Comparison of ENCODE assay signal across 18 cellular contexts in the genomic region with DNA sequence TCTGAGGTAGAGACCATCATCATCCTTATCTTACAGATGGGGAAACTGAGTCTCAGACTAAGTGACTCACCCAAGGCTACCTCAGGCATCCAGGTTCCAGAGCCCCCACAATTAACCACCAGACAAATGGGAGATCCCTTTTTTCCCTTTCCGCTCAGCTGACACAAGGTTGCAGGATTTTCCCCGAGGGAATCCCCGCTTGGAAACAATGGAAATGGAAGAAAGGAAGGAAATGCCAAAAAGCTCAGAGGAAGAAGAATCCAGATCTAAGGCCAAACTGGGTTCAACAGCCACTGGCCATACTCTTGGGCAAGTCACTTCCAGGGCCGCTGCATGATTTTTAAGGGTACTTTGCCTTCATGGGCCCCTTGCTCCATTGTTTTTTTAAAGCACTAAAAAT. TPM values are rescaled to one million over a fixed set of nuclear protein-coding genes. Genes with fewer than 3 reads are reported as not detected.
DNase-seq lines count a peak whose midpoint lies in the region; TF ChIP-seq lines count a peak whose summit lies in the region.
"Had no signal": no experiment of that assay in that cellular context is flagged by ENCODE, and none has a peak within 500 bp of the region (broad histone marks: within the 10 kb centered on the region; RNA-seq: fewer than 3 reads in every experiment).

No MANE protein-coding gene starts in this region.

- peaks cover 18% of the 10 kb centered on the region for H3K4me1 Mint-ChIP-seq in activated CD4-positive, alpha-beta memory T cell treated with anti-CD3 and anti-CD28 coated beads, Interleukin-2, amount 10 ng/mL, durations not matched to agents 7 days and 5 days
- H3K4me1 Mint-ChIP-seq in activated CD4-positive, alpha-beta memory T cell treated with anti-CD3 and anti-CD28 coated beads for 36 hours (ENCODE audit: low read depth): peaks cover 22% of the 10 kb centered on the region
- peaks cover 26 to 50% (median 27%) of the 10 kb centered on the region in 3 donors for H3K4me1 Mint-ChIP-seq in CD8-positive, alpha-beta memory T cell
- H3K4me1 Mint-ChIP-seq in chondrocyte (ENCODE audit: low read depth) (peaks cover 13% of the 10 kb centered on the region), nephron progenitor cell (peaks cover 11% of the 10 kb centered on the region)

- DNase-seq in activated CD4-positive, alpha-beta memory T cell treated with anti-CD3 and anti-CD28 coated beads, Interleukin-2, amount 10 ng/mL, durations not matched to agents 7 days and 5 days: no peak
- DNase-seq in activated CD4-positive, alpha-beta memory T cell treated with anti-CD3 and anti-CD28 coated beads for 36 hours: no peak
- DNase-seq in CD8-positive, alpha-beta memory T cell: no peak
- no peak for DNase-seq in chondrocyte (ENCODE audit: low spot score)
- no peak for DNase-seq in nephron progenitor cell
- no peak for DNase-seq in esophagus squamous epithelium (lab: John Stamatoyannopoulos, UW)
- no peak for DNase-seq in KBM-7
- no peak for DNase-seq in HAP-1 (ENCODE audit: low spot score in 2 of 2)
- DNase-seq: activated naive CD4-positive, alpha-beta T cell; body of pancreas; NCI-H2107; NCI-H69; Peyer's patch; upper lobe of right lung had no signal

- no peak for TF ChIP-seq POLR2A in esophagus squamous epithelium (IDR thresholded peaks at IDR 0.05)

- H3K9me3 ChIP-seq in CD8-positive, alpha-beta memory T cell (ENCODE audit: low read length): peaks cover 10% of the 10 kb centered on the region
- H3K9me3 ChIP-seq in esophagus squamous epithelium (peaks cover 0 to 31% (median 9%) of the 10 kb centered on the region in 3 donors), HAP-1 (peaks cover 6% of the 10 kb centered on the region)
- H3K9me3 ChIP-seq: prostate gland, upper lobe of right lung had no signal

- no peaks in the 10 kb centered on the region for H3K27me3 Mint-ChIP-seq in activated CD4-positive, alpha-beta memory T cell treated with anti-CD3 and anti-CD28 coated beads, Interleukin-2, amount 10 ng/mL, durations not matched to agents 7 days and 5 days
- H3K27me3 Mint-ChIP-seq in activated CD4-positive, alpha-beta memory T cell treated with anti-CD3 and anti-CD28 coated beads for 36 hours: no peaks in the 10 kb centered on the region
- peaks cover 0 to 2% of the 10 kb centered on the region in 2 donors for H3K27me3 Mint-ChIP-seq in CD8-positive, alpha-beta memory T cell
- H3K27me3 Mint-ChIP-seq in chondrocyte (ENCODE audit: low read depth) (no peaks in the 10 kb centered on the region), nephron progenitor cell (ENCODE audit: low read depth, poor library complexity) (peaks cover 7% of the 10 kb centered on the region)
- H3K27me3 Mint-ChIP-seq: IgD-negative memory B cell; stimulated activated naive CD8-positive, alpha-beta T cell treated with anti-CD3 and anti-CD28 coated beads, Interleukin-15, Interleukin-2, amounts not matched to agents 100 ng/mL and 50 ng/mL, for 24 hours had no signal

- H3K36me3 Mint-ChIP-seq in activated CD4-positive, alpha-beta memory T cell treated with anti-CD3 and anti-CD28 coated beads, Interleukin-2, amount 10 ng/mL, durations not matched to agents 7 days and 5 days (ENCODE audit: low read depth): peaks cover 47% of the 10 kb centered on the region
- H3K36me3 Mint-ChIP-seq in activated CD4-positive, alpha-beta memory T cell treated with anti-CD3 and anti-CD28 coated beads for 36 hours: peaks cover 37% of the 10 kb centered on the region
- peaks cover 13 to 46% (median 29%) of the 10 kb centered on the region in 3 donors for H3K36me3 Mint-ChIP-seq in CD8-positive, alpha-beta memory T cell
- peaks cover 22% of the 10 kb centered on the region for H3K36me3 Mint-ChIP-seq in chondrocyte (ENCODE audit: low read depth)
- H3K36me3 Mint-ChIP-seq in nephron progenitor cell (ENCODE audit: low read depth): peaks cover 64% of the 10 kb centered on the region

- peaks cover 14% of the 10 kb centered on the region for H3K4me1 ChIP-seq in CD8-positive, alpha-beta memory T cell (ENCODE audit: insufficient read depth, low read length)
- peaks cover 0 to 21% (median 9%) of the 10 kb centered on the region in 3 donors for H3K4me1 ChIP-seq in esophagus squamous epithelium
- no peaks in the 10 kb centered on the region for H3K4me1 ChIP-seq in HAP-1
- H3K4me1 ChIP-seq: prostate gland had no signal

- CTCF ChIA-PET in activated CD4-positive, alpha-beta memory T cell treated with anti-CD3 and anti-CD28 coated beads, Interleukin-2, amount 10 ng/mL, durations not matched to agents 7 days and 5 days (lab: Charles Lee): no interaction called here
- CTCF ChIA-PET in activated CD4-positive, alpha-beta memory T cell treated with anti-CD3 and anti-CD28 coated beads for 36 hours (lab: Charles Lee): no interaction called here
- CTCF ChIA-PET in CD8-positive, alpha-beta memory T cell (lab: Charles Lee): no interaction called here

- 57 to 66% methylated on average over 4 of the region's 4 CpGs for WGBS in esophagus squamous epithelium, 2 donors

- no peak overlapping the region for H3K4me3 ChIP-seq in CD8-positive, alpha-beta memory T cell (ENCODE audit: low read length)
- H3K4me3 ChIP-seq in esophagus squamous epithelium (no peak overlapping the region), HAP-1 (no peak overlapping the region)
- H3K4me3 ChIP-seq: body of pancreas had no signal

- POLR2A ChIA-PET in activated CD4-positive, alpha-beta memory T cell treated with anti-CD3 and anti-CD28 coated beads, Interleukin-2, amount 10 ng/mL, durations not matched to agents 7 days and 5 days (lab: Charles Lee): no interaction called here
- POLR2A ChIA-PET in activated CD4-positive, alpha-beta memory T cell treated with anti-CD3 and anti-CD28 coated beads for 36 hours (lab: Charles Lee): no interaction called here
- POLR2A ChIA-PET in CD8-positive, alpha-beta memory T cell (lab: Charles Lee): no interaction called here

- intact Hi-C loops in activated CD4-positive, alpha-beta memory T cell treated with anti-CD3 and anti-CD28 coated beads for 36 hours (cut with micrococcal nuclease): loop anchor here (5.0 kb wide), 1 partner anchor 194 kb away; a partner anchor contains a TSS
- intact Hi-C loops in esophagus squamous epithelium (cut with DNase I): no loop called here

- H3K36me3 ChIP-seq in CD8-positive, alpha-beta memory T cell (ENCODE audit: insufficient read depth, low read length): peaks cover 10% of the 10 kb centered on the region
- H3K36me3 ChIP-seq in esophagus squamous epithelium (peaks cover 0 to 35% (median 6%) of the 10 kb centered on the region in 3 donors), HAP-1 (replicated peaks) (no peaks in the 10 kb centered on the region)
- H3K36me3 ChIP-seq: prostate gland had no signal

- H3K27me3 ChIP-seq in CD8-positive, alpha-beta memory T cell (ENCODE audit: insufficient read depth, low read length, poor library complexity, severe bottlenecking): no peaks in the 10 kb centered on the region
- H3K27me3 ChIP-seq in esophagus squamous epithelium (no peaks in the 10 kb centered on the region), HAP-1 (ENCODE audit: low read depth) (no peaks in the 10 kb centered on the region)
- H3K27me3 ChIP-seq: body of pancreas, Peyer's patch, upper lobe of right lung had no signal

- in situ Hi-C loops in KBM-7 (cut with MboI; ENCODE audit: low pct_unique_long_range_greater_than_20kb, low sequenced_read_pairs) (no loop called here), HAP-1 (cut with MboI; ENCODE audit: low sequenced_read_pairs) (no loop called here)

- peaks cover 60% of the 10 kb centered on the region for H3K9me3 Mint-ChIP-seq in activated CD4-positive, alpha-beta memory T cell treated with anti-CD3 and anti-CD28 coated beads, Interleukin-2, amount 10 ng/mL, durations not matched to agents 7 days and 5 days
- peaks cover 45% of the 10 kb centered on the region for H3K9me3 Mint-ChIP-seq in activated CD4-positive, alpha-beta memory T cell treated with anti-CD3 and anti-CD28 coated beads for 36 hours
- peaks cover 0 to 33% (median 22%) of the 10 kb centered on the region in 5 donors for H3K9me3 Mint-ChIP-seq in CD8-positive, alpha-beta memory T cell
- H3K9me3 Mint-ChIP-seq in chondrocyte (ENCODE audit: low read depth) (peaks cover 31% of the 10 kb centered on the region), nephron progenitor cell (peaks cover 98% of the 10 kb centered on the region)

- TF ChIP-seq CTCF in chondrocyte (IDR thresholded peaks at IDR 0.05) (no peak), nephron progenitor cell (IDR thresholded peaks at IDR 0.05) (no peak), esophagus squamous epithelium (IDR thresholded peaks at IDR 0.05) (no peak)

- H3K27ac ChIP-seq in CD8-positive, alpha-beta memory T cell (ENCODE audit: low read depth, low read length): no peak overlapping the region
- H3K27ac ChIP-seq in esophagus squamous epithelium: no peak overlapping the region
- H3K27ac ChIP-seq: body of pancreas, Peyer's patch, prostate gland, upper lobe of right lung had no signal

- H3K27ac Mint-ChIP-seq in activated CD4-positive, alpha-beta memory T cell treated with anti-CD3 and anti-CD28 coated beads, Interleukin-2, amount 10 ng/mL, durations not matched to agents 7 days and 5 days: no peak overlapping the region
- no peak overlapping the region for H3K27ac Mint-ChIP-seq in activated CD4-positive, alpha-beta memory T cell treated with anti-CD3 and anti-CD28 coated beads for 36 hours
- H3K27ac Mint-ChIP-seq in CD8-positive, alpha-beta memory T cell: no peak overlapping the region
- H3K27ac Mint-ChIP-seq in chondrocyte (ENCODE audit: unreplicated experiment) (no peak overlapping the region), nephron progenitor cell (no peak overlapping the region)
- H3K27ac Mint-ChIP-seq: IgD-negative memory B cell had no signal

- H3K4me3 Mint-ChIP-seq in activated CD4-positive, alpha-beta memory T cell treated with anti-CD3 and anti-CD28 coated beads, Interleukin-2, amount 10 ng/mL, durations not matched to agents 7 days and 5 days: peak overlapping the region; percentile 97
- no peak overlapping the region for H3K4me3 Mint-ChIP-seq in activated CD4-positive, alpha-beta memory T cell treated with anti-CD3 and anti-CD28 coated beads for 36 hours
- peak overlapping the region; percentile 59 to 94 (median 92) for H3K4me3 Mint-ChIP-seq in CD8-positive, alpha-beta memory T cell
- H3K4me3 Mint-ChIP-seq in chondrocyte (ENCODE audit: unreplicated experiment) (peak overlapping the region; percentile 97), nephron progenitor cell (peak overlapping the region; percentile 98)

RNA-seq across cellular contexts. Expression of a gene that starts 1.6 kb away (rescaled TPM):
- 1 to 10 TPM; 4.8 to 4.9 TPM for total RNA-seq in activated CD4-positive, alpha-beta memory T cell treated with anti-CD3 and anti-CD28 coated beads, Interleukin-2, amount 10 ng/mL, durations not matched to agents 7 days and 5 days
- 1 to 10 TPM; 2.7 to 3.1 TPM for total RNA-seq in activated CD4-positive, alpha-beta memory T cell treated with anti-CD3 and anti-CD28 coated beads for 36 hours
- 1 to 10 TPM; 8.2 to 8.4 TPM for total RNA-seq in CD8-positive, alpha-beta memory T cell
- 11.8 TPM for polyA plus RNA-seq in CD8-positive, alpha-beta memory T cell
- total RNA-seq in chondrocyte (9.4 to 10.6 TPM (median 10.0 TPM) in 3 replicates), esophagus squamous epithelium (1 to 10 TPM; 3.0 to 8.4 (median 3.4) TPM)

RNA-seq across cellular contexts. Expression of a gene that starts 29.4 kb away (rescaled TPM):
- total RNA-seq in activated CD4-positive, alpha-beta memory T cell treated with anti-CD3 and anti-CD28 coated beads, Interleukin-2, amount 10 ng/mL, durations not matched to agents 7 days and 5 days: 1 to 10 TPM; 2.5 TPM
- 1 to 10 TPM; 1.7 to 1.8 TPM for total RNA-seq in activated CD4-positive, alpha-beta memory T cell treated with anti-CD3 and anti-CD28 coated beads for 36 hours
- 1 to 10 TPM; 2.5 to 3.5 TPM for total RNA-seq in CD8-positive, alpha-beta memory T cell
- polyA plus RNA-seq in CD8-positive, alpha-beta memory T cell: 2.1 TPM
- total RNA-seq in chondrocyte (3.4 to 4.4 TPM (median 4.2 TPM) in 3 replicates), esophagus squamous epithelium (1 to 10 TPM; 1.1 to 5.0 (median 1.7) TPM)

RNA-seq across cellular contexts. Expression of a gene that starts 46.3 kb away (rescaled TPM):
- under 1 TPM in 1 of 2 experiments, not detected in 1; 0.33 TPM for total RNA-seq in activated CD4-positive, alpha-beta memory T cell treated with anti-CD3 and anti-CD28 coated beads, Interleukin-2, amount 10 ng/mL, durations not matched to agents 7 days and 5 days
- total RNA-seq in activated CD4-positive, alpha-beta memory T cell treated with anti-CD3 and anti-CD28 coated beads for 36 hours: not detected
- not detected for total RNA-seq in CD8-positive, alpha-beta memory T cell
- not detected for polyA plus RNA-seq in CD8-positive, alpha-beta memory T cell
- 0.20 to 1.1 TPM (median 0.67 TPM) in 3 replicates for total RNA-seq in chondrocyte
- total RNA-seq in esophagus squamous epithelium: under 1 TPM in 1 of 4 donors, not detected in 3; 0.87 TPM
- total RNA-seq: body of pancreas, Daoy, prostate gland, upper lobe of right lung had no signal
- polyA plus RNA-seq: IgD-negative memory B cell had no signal

RNA-seq across cellular contexts. Expression of a gene that starts 57.9 kb away (rescaled TPM):
- 1 to 10 TPM; 3.1 to 3.8 TPM for total RNA-seq in activated CD4-positive, alpha-beta memory T cell treated with anti-CD3 and anti-CD28 coated beads, Interleukin-2, amount 10 ng/mL, durations not matched to agents 7 days and 5 days
- 1 to 10 TPM; 2.9 to 4.0 TPM for total RNA-seq in activated CD4-positive, alpha-beta memory T cell treated with anti-CD3 and anti-CD28 coated beads for 36 hours
- 1 to 10 TPM; 3.1 to 3.4 TPM for total RNA-seq in CD8-positive, alpha-beta memory T cell
- 2.7 TPM for polyA plus RNA-seq in CD8-positive, alpha-beta memory T cell
- total RNA-seq in chondrocyte: 4.8 to 8.7 TPM (median 5.9 TPM) in 3 replicates
- 1 to 10 TPM; 1.3 to 6.9 (median 3.1) TPM for total RNA-seq in esophagus squamous epithelium
